ENCODE assay signal across 9 cellular contexts in the genomic region with DNA sequence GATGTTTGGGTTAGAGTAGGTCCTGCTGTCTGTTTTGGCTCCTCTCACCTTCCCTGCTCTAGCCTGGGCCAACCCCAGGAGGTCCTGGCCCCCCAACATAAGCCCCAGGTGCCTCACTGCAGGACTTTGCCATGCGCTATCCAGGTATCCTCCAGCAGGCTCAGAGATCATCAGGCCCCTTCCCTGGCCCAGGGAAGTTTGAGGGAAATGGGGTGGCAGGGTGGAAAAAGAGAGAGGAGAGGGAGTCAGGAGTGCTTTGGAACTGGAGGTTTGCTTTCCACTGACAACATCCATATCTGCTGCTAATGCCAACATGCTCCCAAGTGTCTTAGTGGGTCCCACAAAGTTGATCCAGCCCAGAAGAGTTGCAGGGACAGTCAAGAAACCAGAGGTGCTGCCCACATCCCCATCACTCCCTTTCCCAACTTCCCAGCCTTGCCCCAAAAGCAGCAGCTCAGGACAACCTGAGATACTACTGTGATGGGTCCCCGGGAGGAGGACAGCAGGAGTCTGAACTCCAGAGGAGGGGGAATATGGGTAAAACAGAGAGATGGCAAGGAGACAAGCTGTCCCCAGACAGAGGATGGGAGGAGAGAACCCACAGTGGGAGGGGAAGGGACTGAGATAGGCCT. TPM values are rescaled to one million over a fixed set of nuclear protein-coding genes. Genes with fewer than 3 reads are reported as not detected.
DNase-seq lines count a peak whose midpoint lies in the region; ATAC-seq and TF ChIP-seq lines count a peak whose summit lies in the region.
"Had no signal": no experiment of that assay in that cellular context is flagged by ENCODE, and none has a peak within 500 bp of the region (broad histone marks: within the 10 kb centered on the region; RNA-seq: fewer than 3 reads in every experiment).

No MANE protein-coding gene starts in this region.

- POLR2A ChIA-PET in activated naive CD8-positive, alpha-beta T cell treated with anti-CD3 and anti-CD28 coated beads, Interleukin-2, amount 10 ng/mL, durations not matched to agents 7 days and 5 days (lab: Charles Lee), result interaction anchor here (1.2 kb wide), 1 partner anchor 45 kb away, joined by 3 read pairs; the partner anchor contains the start of gene EIF4B

- H3K4me3 Mint-ChIP-seq in activated naive CD8-positive, alpha-beta T cell treated with anti-CD3 and anti-CD28 coated beads, Interleukin-2, amount 10 ng/mL, durations not matched to agents 7 days and 5 days, result no peak overlapping the region
- H3K4me3 Mint-ChIP-seq in activated naive CD8-positive, alpha-beta T cell treated with anti-CD3 and anti-CD28 coated beads, Interleukin-2, amount 50 U/mL, for 24 hours, result no peak overlapping the region
- no peak overlapping the region for H3K4me3 Mint-ChIP-seq in activated CD4-positive, alpha-beta T cell treated with anti-CD3 and anti-CD28 coated beads, Interleukin-2, amount 10 ng/mL, durations not matched to agents 24 days and 14 days

- H3K27me3 Mint-ChIP-seq in activated naive CD8-positive, alpha-beta T cell treated with anti-CD3 and anti-CD28 coated beads, Interleukin-2, amount 10 ng/mL, durations not matched to agents 7 days and 5 days, result peaks cover 2% of the 10 kb centered on the region
- no peaks in the 10 kb centered on the region for H3K27me3 Mint-ChIP-seq in activated naive CD8-positive, alpha-beta T cell treated with anti-CD3 and anti-CD28 coated beads, Interleukin-2, amount 50 U/mL, for 24 hours
- H3K27me3 Mint-ChIP-seq in activated CD4-positive, alpha-beta T cell treated with anti-CD3 and anti-CD28 coated beads, Interleukin-2, amount 10 ng/mL, durations not matched to agents 24 days and 14 days, result peaks cover 2% of the 10 kb centered on the region

- peaks cover 3 to 18% (median 5%) of the 10 kb centered on the region in 4 donors for H3K36me3 ChIP-seq in upper lobe of left lung

- H3K27me3 ChIP-seq in dorsolateral prefrontal cortex (no peaks in the 10 kb centered on the region), upper lobe of left lung (no peaks in the 10 kb centered on the region)

- H3K9me3 ChIP-seq in upper lobe of left lung, result no peaks in the 10 kb centered on the region

- H3K36me3 Mint-ChIP-seq in activated naive CD8-positive, alpha-beta T cell treated with anti-CD3 and anti-CD28 coated beads, Interleukin-2, amount 10 ng/mL, durations not matched to agents 7 days and 5 days, result peaks cover 2% of the 10 kb centered on the region
- no peaks in the 10 kb centered on the region for H3K36me3 Mint-ChIP-seq in activated naive CD8-positive, alpha-beta T cell treated with anti-CD3 and anti-CD28 coated beads, Interleukin-2, amount 50 U/mL, for 24 hours (ENCODE audit: low read depth)
- H3K36me3 Mint-ChIP-seq in activated CD4-positive, alpha-beta T cell treated with anti-CD3 and anti-CD28 coated beads, Interleukin-2, amount 10 ng/mL, durations not matched to agents 24 days and 14 days (ENCODE audit: low read depth), result no peaks in the 10 kb centered on the region

- 46 to 49% methylated on average over 2 of the region's 2 CpGs for WGBS in upper lobe of left lung, 2 donors

- intact Hi-C loops in dorsolateral prefrontal cortex (cut with DNase I), result no loop called here
- intact Hi-C loops in activated CD4-positive, alpha-beta T cell treated with anti-CD3 and anti-CD28 coated beads, Interleukin-2, amount 10 ng/mL, durations not matched to agents 24 days and 14 days (cut with micrococcal nuclease), result loop anchor here (5.0 kb wide), 1 partner anchor 47 kb away; the partner anchor contains the start of gene IGFBP6

- TF ChIP-seq CTCF in dorsolateral prefrontal cortex (IDR thresholded peaks at IDR 0.05 in 54 of 56, conservative IDR thresholded peaks at IDR 0.05 in 2 of 56; ENCODE audit: low read depth in 1 of 56, partially characterized antibody in 56 of 56), result peak in 1 of 56 donors; percentile 11
- no peak for TF ChIP-seq CTCF in upper lobe of left lung (IDR thresholded peaks at IDR 0.05)

- no peak for DNase-seq in activated naive CD8-positive, alpha-beta T cell treated with anti-CD3 and anti-CD28 coated beads, Interleukin-2, amount 10 ng/mL, durations not matched to agents 7 days and 5 days
- DNase-seq in activated naive CD8-positive, alpha-beta T cell treated with anti-CD3 and anti-CD28 coated beads, Interleukin-2, amount 50 U/mL, for 24 hours, result no peak
- DNase-seq in dorsolateral prefrontal cortex (no peak), mucosa of gallbladder (ENCODE audit: low spot score) (peak; percentile 9), upper lobe of left lung (no peak), cerebellar cortex (ENCODE audit: low spot score) (no peak)
- no peak for DNase-seq in activated CD4-positive, alpha-beta T cell treated with anti-CD3 and anti-CD28 coated beads, Interleukin-2, amount 10 ng/mL, durations not matched to agents 24 days and 14 days
- DNase-seq: NCI-H774 had no signal

- TF ChIP-seq POLR2A in upper lobe of left lung (IDR thresholded peaks at IDR 0.05), result no peak

- TF ChIP-seq EP300 in upper lobe of left lung (IDR thresholded peaks at IDR 0.05), result no peak

- ATAC-seq in activated naive CD8-positive, alpha-beta T cell treated with anti-CD3 and anti-CD28 coated beads, Interleukin-2, amount 10 ng/mL, durations not matched to agents 7 days and 5 days (ENCODE audit: low read depth), result no peak
- no peak for ATAC-seq in activated naive CD8-positive, alpha-beta T cell treated with anti-CD3 and anti-CD28 coated beads, Interleukin-2, amount 50 U/mL, for 24 hours
- ATAC-seq in upper lobe of left lung (ENCODE audit: low FRiP score in 2 of 2), result no peak
- no peak for ATAC-seq in GM21717 (IDR thresholded peaks at IDR 0.05; ENCODE audit: unreplicated experiment)

- H3K4me3 ChIP-seq in dorsolateral prefrontal cortex (peak overlapping the region; percentile 20 to 96 (median 75)), upper lobe of left lung (peak overlapping the region; percentile 66 to 90 (median 71))

- H3K27ac ChIP-seq in dorsolateral prefrontal cortex (peak overlapping the region; percentile 92 to 100 (median 99)), upper lobe of left lung (peak overlapping the region; percentile 97 to 99 (median 98))

- H3K4me1 ChIP-seq in upper lobe of left lung, result peaks cover 55 to 83% (median 73%) of the 10 kb centered on the region in 4 donors

- no peaks in the 10 kb centered on the region for H3K9me3 Mint-ChIP-seq in activated naive CD8-positive, alpha-beta T cell treated with anti-CD3 and anti-CD28 coated beads, Interleukin-2, amount 10 ng/mL, durations not matched to agents 7 days and 5 days
- no peaks in the 10 kb centered on the region for H3K9me3 Mint-ChIP-seq in activated naive CD8-positive, alpha-beta T cell treated with anti-CD3 and anti-CD28 coated beads, Interleukin-2, amount 50 U/mL, for 24 hours
- no peaks in the 10 kb centered on the region for H3K9me3 Mint-ChIP-seq in activated CD4-positive, alpha-beta T cell treated with anti-CD3 and anti-CD28 coated beads, Interleukin-2, amount 10 ng/mL, durations not matched to agents 24 days and 14 days

- peaks cover 27% of the 10 kb centered on the region for H3K4me1 Mint-ChIP-seq in activated naive CD8-positive, alpha-beta T cell treated with anti-CD3 and anti-CD28 coated beads, Interleukin-2, amount 10 ng/mL, durations not matched to agents 7 days and 5 days
- H3K4me1 Mint-ChIP-seq in activated naive CD8-positive, alpha-beta T cell treated with anti-CD3 and anti-CD28 coated beads, Interleukin-2, amount 50 U/mL, for 24 hours, result peaks cover 34% of the 10 kb centered on the region
- H3K4me1 Mint-ChIP-seq in activated CD4-positive, alpha-beta T cell treated with anti-CD3 and anti-CD28 coated beads, Interleukin-2, amount 10 ng/mL, durations not matched to agents 24 days and 14 days, result peaks cover 32% of the 10 kb centered on the region

- peak overlapping the region; percentile 58 for H3K27ac Mint-ChIP-seq in activated naive CD8-positive, alpha-beta T cell treated with anti-CD3 and anti-CD28 coated beads, Interleukin-2, amount 10 ng/mL, durations not matched to agents 7 days and 5 days
- no peak overlapping the region for H3K27ac Mint-ChIP-seq in activated naive CD8-positive, alpha-beta T cell treated with anti-CD3 and anti-CD28 coated beads, Interleukin-2, amount 50 U/mL, for 24 hours
- H3K27ac Mint-ChIP-seq in activated CD4-positive, alpha-beta T cell treated with anti-CD3 and anti-CD28 coated beads, Interleukin-2, amount 10 ng/mL, durations not matched to agents 24 days and 14 days, result no peak overlapping the region

RNA-seq across cellular contexts. Expression of gene TNS2, which starts 0.7 kb away (rescaled TPM):
- 1 to 10 TPM; 1.9 to 3.0 TPM for total RNA-seq in activated naive CD8-positive, alpha-beta T cell treated with anti-CD3 and anti-CD28 coated beads, Interleukin-2, amount 10 ng/mL, durations not matched to agents 7 days and 5 days
- total RNA-seq in dorsolateral prefrontal cortex, result 100 to 1,000 TPM in 57 of 120 experiments, 10 to 100 TPM in 63; 51.8 to 194 (median 96.4) TPM
- 124 TPM for total RNA-seq in mucosa of gallbladder
- total RNA-seq in upper lobe of left lung, result 100 to 1,000 TPM in 5 of 6 donors, 10 to 100 TPM in 1; 99.1 to 703 (median 197) TPM
- 1.8 and 2.3 TPM in 2 replicates for total RNA-seq in activated CD4-positive, alpha-beta T cell treated with anti-CD3 and anti-CD28 coated beads, Interleukin-2, amount 10 ng/mL, durations not matched to agents 24 days and 14 days

RNA-seq across cellular contexts. Expression of gene SPRYD3, which starts 28.6 kb away (rescaled TPM):
- 10 to 100 TPM; 34.4 to 37.8 TPM for total RNA-seq in activated naive CD8-positive, alpha-beta T cell treated with anti-CD3 and anti-CD28 coated beads, Interleukin-2, amount 10 ng/mL, durations not matched to agents 7 days and 5 days
- total RNA-seq in dorsolateral prefrontal cortex, result 100 to 1,000 TPM in 119 of 120 experiments, 10 to 100 TPM in 1; 74.6 to 263 (median 181) TPM
- 68.4 TPM for total RNA-seq in mucosa of gallbladder
- 10 to 100 TPM; 34.8 to 53.3 (median 46.7) TPM for total RNA-seq in upper lobe of left lung
- 35.6 TPM in 2 replicates for total RNA-seq in activated CD4-positive, alpha-beta T cell treated with anti-CD3 and anti-CD28 coated beads, Interleukin-2, amount 10 ng/mL, durations not matched to agents 24 days and 14 days

RNA-seq across cellular contexts. Expression of gene EIF4B, which starts 44.3 kb away (rescaled TPM):
- 100 to 1,000 TPM; 439 to 448 TPM for total RNA-seq in activated naive CD8-positive, alpha-beta T cell treated with anti-CD3 and anti-CD28 coated beads, Interleukin-2, amount 10 ng/mL, durations not matched to agents 7 days and 5 days
- total RNA-seq in dorsolateral prefrontal cortex, result 100 to 1,000 TPM; 207 to 375 (median 283) TPM
- total RNA-seq in mucosa of gallbladder, result 546 TPM
- total RNA-seq in upper lobe of left lung, result 100 to 1,000 TPM; 222 to 451 (median 363) TPM
- total RNA-seq in activated CD4-positive, alpha-beta T cell treated with anti-CD3 and anti-CD28 coated beads, Interleukin-2, amount 10 ng/mL, durations not matched to agents 24 days and 14 days, result 500 and 521 TPM in 2 replicates

RNA-seq across cellular contexts. Expression of gene IGFBP6, which starts 46.9 kb away (rescaled TPM):
- 1 to 10 TPM; 2.0 to 2.3 TPM for total RNA-seq in activated naive CD8-positive, alpha-beta T cell treated with anti-CD3 and anti-CD28 coated beads, Interleukin-2, amount 10 ng/mL, durations not matched to agents 7 days and 5 days
- total RNA-seq in dorsolateral prefrontal cortex (10 to 100 TPM in 119 of 120 experiments, 1 to 10 TPM in 1; 9.9 to 54.8 (median 21.6) TPM), mucosa of gallbladder (22.8 TPM), upper lobe of left lung (100 to 1,000 TPM in 1 of 6 donors, 10 to 100 TPM in 5; 12.6 to 112 (median 48.9) TPM)
- total RNA-seq in activated CD4-positive, alpha-beta T cell treated with anti-CD3 and anti-CD28 coated beads, Interleukin-2, amount 10 ng/mL, durations not matched to agents 24 days and 14 days, result not detected in 2 replicates

RNA-seq across cellular contexts. Expression of gene SOAT2, which starts 52.7 kb away (rescaled TPM):
- 10 to 100 TPM in 1 of 2 experiments, 1 to 10 TPM in 1; 9.8 to 10.4 TPM for total RNA-seq in activated naive CD8-positive, alpha-beta T cell treated with anti-CD3 and anti-CD28 coated beads, Interleukin-2, amount 10 ng/mL, durations not matched to agents 7 days and 5 days
- total RNA-seq in dorsolateral prefrontal cortex, result under 1 TPM in 4 of 120 experiments, not detected in 116; 0.20 to 0.47 (median 0.30) TPM
- total RNA-seq in mucosa of gallbladder, result 0.75 TPM
- 1 to 10 TPM in 1 of 6 donors, under 1 TPM in 2, not detected in 3; 0.11 to 3.1 (median 0.13) TPM for total RNA-seq in upper lobe of left lung
- total RNA-seq in activated CD4-positive, alpha-beta T cell treated with anti-CD3 and anti-CD28 coated beads, Interleukin-2, amount 10 ng/mL, durations not matched to agents 24 days and 14 days, result not detected in 2 replicates

Comparison
In these comparisons a context has a peak if more than half of its experiments do, and no peak if none do; other contexts are left out.
1. RNA of gene TNS2, which starts 0.7 kb away (total RNA-seq): 99.1 to 703 TPM in upper lobe of left lung, 124 TPM in mucosa of gallbladder (single experiment) and 51.8 to 194 TPM in dorsolateral prefrontal cortex; 1.9 to 3.0 TPM in activated naive CD8-positive, alpha-beta T cell treated with anti-CD3 and anti-CD28 coated beads, Interleukin-2, amount 10 ng/mL, durations not matched to agents 7 days and 5 days and 1.8 to 2.3 TPM in activated CD4-positive, alpha-beta T cell treated with anti-CD3 and anti-CD28 coated beads, Interleukin-2, amount 10 ng/mL, durations not matched to agents 24 days and 14 days; every median in the first group is over 10 times any median in the second.